Comparison of ENCODE assay signal across 8 cellular contexts in genomic region chr7:128531105-128531954, GRCh38. TPM values are rescaled to one million over a fixed set of nuclear protein-coding genes. Genes with fewer than 3 reads are reported as not detected.
DNase-seq lines count a peak whose midpoint lies in the region; ATAC-seq and TF ChIP-seq lines count a peak whose summit lies in the region.
"Not testable (repeated sequence)": the region's sequence is repeated elsewhere in the genome, so short reads cannot be mapped to it uniquely, and the experiment has no call there.

No MANE protein-coding gene starts in this region.

- H3K27ac Mint-ChIP-seq in Calu3 (ENCODE audit: unreplicated experiment) = not testable (repeated sequence)

- H2BK120ac ChIP-seq in IMR-90 (ENCODE audit: low read depth, low read length) = not testable (repeated sequence)

- not testable (repeated sequence) for H3K9me3 Mint-ChIP-seq in Calu3 (ENCODE audit: low read depth, unreplicated experiment)

- not testable (repeated sequence) for H3K56ac ChIP-seq in IMR-90 (ENCODE audit: extremely low read depth, insufficient read depth, low read length)

- peak overlapping the region; percentile 81 for H2AFZ ChIP-seq in IMR-90 (replicated peaks; ENCODE audit: low read length, poor library complexity)
- H2AFZ ChIP-seq in OCI-LY3 (ENCODE audit: low read depth, low read length) = not testable (repeated sequence)

- peak overlapping the region in 1 of 2 experiments; percentile 77; a peak in 1 of 4 replicates for H4K8ac ChIP-seq in IMR-90 (ENCODE audit: low read depth in 2 of 2, low read length in 2 of 2)

- not testable (repeated sequence) for TF ChIP-seq POLR2A in IMR-90 (IDR thresholded peaks at IDR 0.05; ENCODE audit: low read depth, low read length)

- not testable (repeated sequence) for H3K14ac ChIP-seq in IMR-90 (replicated peaks; ENCODE audit: low read depth, low read length)

- not testable (repeated sequence) for H2BK15ac ChIP-seq in IMR-90 (ENCODE audit: low read depth, low read length)

- peak overlapping the region; percentile 67 for H3K4me3 Mint-ChIP-seq in Calu3 (ENCODE audit: low read depth, unreplicated experiment)

- peak overlapping the region; percentile 91 for H2BK5ac ChIP-seq in IMR-90 (ENCODE audit: low read depth, low read length, poor library complexity, severe bottlenecking)

- H3K79me1 ChIP-seq in IMR-90 (ENCODE audit: low read depth in 1 of 2, low read length in 2 of 2) = peaks cover 4 to 18% of the 10 kb centered on the region in 2 experiments

- H3K9me3 ChIP-seq in IMR-90 (ENCODE audit: control insufficient read depth, insufficient read depth, low read length); OCI-LY3 (ENCODE audit: insufficient read depth, low read length); mucosa of descending colon: not testable (repeated sequence)

- H2AK5ac ChIP-seq in IMR-90 (ENCODE audit: low read depth, low read length) = not testable (repeated sequence)

- not testable (repeated sequence) for TF ChIP-seq RAD21 in IMR-90 (IDR thresholded peaks at IDR 0.05; ENCODE audit: low read length)

- not testable (repeated sequence) for H3K27me3 Mint-ChIP-seq in Calu3 (ENCODE audit: unreplicated experiment)

- H3K27me3 ChIP-seq in IMR-90 (ENCODE audit: control insufficient read depth, insufficient read depth, low read length); OCI-LY3 (ENCODE audit: low read depth, low read length): not testable (repeated sequence)

- H3K9ac ChIP-seq in IMR-90 (ENCODE audit: low read depth, low read length) (peak overlapping the region; percentile 98), OCI-LY3 (ENCODE audit: low read length) (peak overlapping the region; percentile 97)

- not testable (repeated sequence) for H4K5ac ChIP-seq in IMR-90 (ENCODE audit: low read depth, low read length)

- not testable (repeated sequence) for TF ChIP-seq CTCF in Calu3 (IDR thresholded peaks at IDR 0.05; ENCODE audit: unreplicated experiment); IMR-90 (conservative IDR thresholded peaks at IDR 0.05; ENCODE audit: low read depth, low read length); OCI-LY3 (IDR thresholded peaks at IDR 0.05; ENCODE audit: low read depth, low read length); epithelial cell of proximal tubule (conservative IDR thresholded peaks at IDR 0.05; ENCODE audit: low read depth, low read length); mucosa of descending colon (IDR thresholded peaks at IDR 0.05)

- peak overlapping the region; percentile 40; the same call in 1 of the 2 replicates for H3K4ac ChIP-seq in IMR-90 (ENCODE audit: low read depth, low read length)

- not testable (repeated sequence) for BruUV-seq in Calu3 (replicated peaks; lab: Mats Ljungman, UMichigan); IMR-90 (replicated peaks; lab: Mats Ljungman, UMichigan)

- H3K79me2 ChIP-seq in OCI-LY3 (ENCODE audit: low read length) = peaks cover 71% of the 10 kb centered on the region

- peak overlapping the region; percentile 63 for H3K4me3 ChIP-seq in IMR-90 (ENCODE audit: insufficient read depth, low read depth, low read length)
- H3K4me3 ChIP-seq in OCI-LY3 (ENCODE audit: low read length) = peak overlapping the region; percentile 99
- peak overlapping the region; percentile 81 for H3K4me3 ChIP-seq in epithelial cell of proximal tubule (ENCODE audit: low read depth, low read length)
- peak overlapping the region; percentile 78 for H3K4me3 ChIP-seq in mucosa of descending colon

- in situ Hi-C loops in IMR-90 (cut with MboI; ENCODE audit: low sequenced_read_pairs) = not testable (repeated sequence)

- not testable (repeated sequence) for H3K4me1 Mint-ChIP-seq in Calu3 (ENCODE audit: low read depth, unreplicated experiment)

- not testable (repeated sequence) for H3K4me1 ChIP-seq in IMR-90 (ENCODE audit: control insufficient read depth, insufficient read depth, low read length)
- H3K4me1 ChIP-seq in OCI-LY3 (ENCODE audit: low read length) (peaks cover 26% of the 10 kb centered on the region), mucosa of descending colon (ENCODE audit: low read depth) (peaks cover 16% of the 10 kb centered on the region)

- peak; percentile 77 for DNase-seq in Calu3
- DNase-seq in IMR-90 = peak; percentile 77
- peak; percentile 73 for DNase-seq in activated T-cell treated with anti-CD3 and anti-CD28 coated beads for 4 hours
- DNase-seq in epithelial cell of proximal tubule (ENCODE audit: low read depth) = not testable (repeated sequence)
- DNase-seq in mucosa of descending colon = peak; percentile 82 to 91 (median 89)
- DNase-seq in stimulated activated CD8-positive, alpha-beta memory T cell treated with anti-CD3 and anti-CD28 coated beads, Interleukin-2, amount 100 ng/mL, for 48 hours (ENCODE audit: low read depth in 2 of 2) = peak; percentile 69 to 75

- H2AK9ac ChIP-seq in IMR-90 (replicated peaks; ENCODE audit: low read depth, low read length, poor library complexity) = peak overlapping the region; percentile 78

- H3K27ac ChIP-seq in IMR-90 (ENCODE audit: insufficient read depth, low read length) (peak overlapping the region; percentile 72), OCI-LY3 (ENCODE audit: low read length) (peak overlapping the region; percentile 87)

- dilution Hi-C loops in IMR-90 (cut with HindIII; ENCODE audit: low sequenced_read_pairs, unreplicated experiment) = not testable (repeated sequence)

- not testable (repeated sequence) for H3K18ac ChIP-seq in IMR-90 (ENCODE audit: low read depth, low read length)

- intact Hi-C loops in Calu3 (cut with micrococcal nuclease; ENCODE audit: unreplicated experiment) = loop anchor here (10.0 kb wide), 1 partner anchor 57 kb away; the partner anchor contains the start of gene METTL2B
- intact Hi-C loops in IMR-90 (cut with micrococcal nuclease); mucosa of descending colon (cut with DNase I, micrococcal nuclease): not testable (repeated sequence)

- not testable (repeated sequence) for H4K20me1 ChIP-seq in IMR-90 (ENCODE audit: insufficient read depth, low read length); OCI-LY3 (ENCODE audit: insufficient read depth, low read length)

- H3K9me1 ChIP-seq in IMR-90 (ENCODE audit: insufficient read depth, low read length) = not testable (repeated sequence)

- not testable (repeated sequence) for H3K23ac ChIP-seq in IMR-90 (ENCODE audit: low read depth, low read length)

- ATAC-seq in GM21576 (IDR thresholded peaks at IDR 0.05; ENCODE audit: unreplicated experiment) (peak; percentile 71), IMR-90 (ENCODE audit: low read depth) (peak; percentile 91), mucosa of descending colon (peak; percentile 85)

- CTCF ChIA-PET in Calu3 (lab: Charles Lee); IMR-90 (lab: Yijun Ruan, JAX): not testable (repeated sequence)

- H3K36me3 Mint-ChIP-seq in Calu3 (ENCODE audit: insufficient read depth, unreplicated experiment) = peaks cover 51% of the 10 kb centered on the region

- POLR2A ChIA-PET in IMR-90 (lab: Charles Lee; ENCODE audit: unreplicated experiment) = not testable (repeated sequence)

- H2BK20ac ChIP-seq in IMR-90 (ENCODE audit: low read depth, low read length) = not testable (repeated sequence)

- not testable (repeated sequence) for H3K4me2 ChIP-seq in IMR-90 (ENCODE audit: low read depth, low read length)
- H3K4me2 ChIP-seq in OCI-LY3 (ENCODE audit: low read length) = peak overlapping the region; percentile 71

- not testable (repeated sequence) for H3K36me3 ChIP-seq in IMR-90 (ENCODE audit: control insufficient read depth, insufficient read depth, low read length); OCI-LY3 (replicated peaks; ENCODE audit: low read depth, low read length); mucosa of descending colon (ENCODE audit: low read depth)

- not testable (repeated sequence) for H4K91ac ChIP-seq in IMR-90 (ENCODE audit: insufficient read depth, low read depth, low read length)

- WGBS in IMR-90 (ENCODE audit: extremely low coverage in 2 of 2, insufficient read length in 1 of 2), 2 experiments = 3% methylated on average over 26 of the region's 92 CpGs; no CpG with 5 or more reads in 1 of the 2 experiments

TF ChIP-seq in IMR-90, 13 proteins besides CTCF, POLR2A, EP300 and RAD21:
- TF ChIP-seq MAZ (IDR thresholded peaks at IDR 0.05; ENCODE audit: borderline replicate concordance, low read depth, low read length) = peak; percentile 56; the same call in 1 of the 2 replicates
TF ChIP-seq in IMR-90: peak in this region for 1; not testable (repeated sequence) for 12.

RNA-seq across cellular contexts. Expression of gene METTL2B, which starts 54.8 kb away (rescaled TPM):
- 29.7 and 30.0 TPM in 2 replicates for total RNA-seq in Calu3 (2022)
- 34.2 and 45.8 TPM in 2 replicates for total RNA-seq in IMR-90 (2012; rRNA removed)
- polyA plus RNA-seq in IMR-90 (2012; rRNA removed) = 14.1 and 18.0 TPM in 2 replicates
- polyA plus RNA-seq in IMR-90 (2012; cell fraction: cytosol; rRNA removed) = 7.1 and 7.9 TPM in 2 replicates
- polyA plus RNA-seq in IMR-90 (2012; cell fraction: nucleus; rRNA removed; ENCODE audit: low replicate concordance) = 6.4 and 18.4 TPM in 2 replicates
- 39.6 and 39.9 TPM in 2 replicates for total RNA-seq in epithelial cell of proximal tubule
- total RNA-seq in mucosa of descending colon = 10 to 100 TPM; 24.1 to 29.4 (median 28.4) TPM
